21 cellular contexts compared by ENCODE assay signal in genomic region chr5:16547200-16547842, GRCh38.
DNase-seq lines count a peak whose midpoint lies in the region; ATAC-seq and TF ChIP-seq lines count a peak whose summit lies in the region.
"Had no signal": no experiment of that assay in that cellular context is flagged by ENCODE, and none has a peak within 500 bp of the region (broad histone marks: within the 10 kb centered on the region; RNA-seq: fewer than 3 reads in every experiment).

No MANE protein-coding gene starts in this region.

- peak overlapping the region; percentile 84 for H3K27ac Mint-ChIP-seq in Caco-2 (ENCODE audit: unreplicated experiment)
- H3K27ac Mint-ChIP-seq in activated T-helper 17 cell treated with anti-CD3 and anti-CD28 coated beads, Interleukin-2, amount 50 U/mL, for 72 hours, result no peak overlapping the region
- H3K27ac Mint-ChIP-seq: activated T-cell treated with anti-CD3 and anti-CD28 coated beads, Interleukin-2, amount 50 U/mL, for 24 hours; endodermal cell had no signal

- WGBS in right cardiac atrium, result 71% methylated on average over 8 of the region's 8 CpGs

- no peaks in the 10 kb centered on the region for H3K9me3 ChIP-seq in Caco-2
- H3K9me3 ChIP-seq in right cardiac atrium (ENCODE audit: control insufficient read depth, low read length), result peaks cover 6% of the 10 kb centered on the region
- H3K9me3 ChIP-seq in gastrocnemius medialis, result no peaks in the 10 kb centered on the region
- H3K9me3 ChIP-seq: colonic mucosa, mucosa of descending colon, upper lobe of right lung had no signal

- peaks cover 61% of the 10 kb centered on the region for H3K4me1 Mint-ChIP-seq in Caco-2 (ENCODE audit: low read depth, unreplicated experiment)
- peaks cover 21% of the 10 kb centered on the region for H3K4me1 Mint-ChIP-seq in activated T-helper 17 cell treated with anti-CD3 and anti-CD28 coated beads, Interleukin-2, amount 50 U/mL, for 72 hours
- H3K4me1 Mint-ChIP-seq: endodermal cell had no signal

- TF ChIP-seq CTCF in Caco-2 (IDR thresholded peaks at IDR 0.05; ENCODE audit: insufficient read depth in 1 of 2, low read depth in 1 of 2, low read length in 1 of 2, severe bottlenecking in 1 of 2, unreplicated experiment in 1 of 2) (no peak), astrocyte of the spinal cord (IDR thresholded peaks at IDR 0.05; ENCODE audit: low read depth, low read length) (no peak), gastrocnemius medialis (IDR thresholded peaks at IDR 0.05 in 4 of 5, conservative IDR thresholded peaks at IDR 0.05 in 1 of 5) (no peak)

- no peaks in the 10 kb centered on the region for H3K9me3 Mint-ChIP-seq in Caco-2 (ENCODE audit: unreplicated experiment)
- no peaks in the 10 kb centered on the region for H3K9me3 Mint-ChIP-seq in activated T-helper 17 cell treated with anti-CD3 and anti-CD28 coated beads, Interleukin-2, amount 50 U/mL, for 72 hours
- H3K9me3 Mint-ChIP-seq: activated T-cell treated with anti-CD3 and anti-CD28 coated beads, Interleukin-2, amount 50 U/mL, for 24 hours; endodermal cell had no signal

- no peaks in the 10 kb centered on the region for H3K27me3 ChIP-seq in Caco-2 (replicated peaks; ENCODE audit: control insufficient read depth, insufficient read depth, low read length)
- no peaks in the 10 kb centered on the region for H3K27me3 ChIP-seq in right cardiac atrium (ENCODE audit: control insufficient read depth, insufficient read depth)
- H3K27me3 ChIP-seq in gastrocnemius medialis, result no peaks in the 10 kb centered on the region
- H3K27me3 ChIP-seq: colonic mucosa, upper lobe of right lung had no signal

- no peak for ATAC-seq in right cardiac atrium
- peak in 1 of 2 donors; percentile 10 for ATAC-seq in gastrocnemius medialis
- ATAC-seq in HG03457 (IDR thresholded peaks at IDR 0.05; ENCODE audit: unreplicated experiment), result no peak
- ATAC-seq in activated T-helper 17 cell treated with anti-CD3 and anti-CD28 coated beads, Interleukin-2, amount 50 U/mL, for 72 hours (replicated peaks), result no peak
- no peak for ATAC-seq in GM21381 (IDR thresholded peaks at IDR 0.05; ENCODE audit: unreplicated experiment)
- ATAC-seq: mucosa of descending colon had no signal

- POLR2A ChIA-PET in Caco-2 (lab: Charles Lee), result interaction anchor here (0.6 kb wide), 1 partner anchor 25 kb away, joined by 3 read pairs; no protein-coding TSS in a partner anchor

- H3K36me3 ChIP-seq in Caco-2 (ENCODE audit: control insufficient read depth, insufficient read depth, low read length) (no peaks in the 10 kb centered on the region), gastrocnemius medialis (no peaks in the 10 kb centered on the region)
- H3K36me3 ChIP-seq: colonic mucosa, upper lobe of right lung had no signal

- H3K27me3 Mint-ChIP-seq in Caco-2 (ENCODE audit: insufficient read depth, unreplicated experiment), result no peaks in the 10 kb centered on the region
- no peaks in the 10 kb centered on the region for H3K27me3 Mint-ChIP-seq in activated T-helper 17 cell treated with anti-CD3 and anti-CD28 coated beads, Interleukin-2, amount 50 U/mL, for 72 hours
- H3K27me3 Mint-ChIP-seq: activated T-cell treated with anti-CD3 and anti-CD28 coated beads, Interleukin-2, amount 50 U/mL, for 24 hours had no signal

- H3K36me3 Mint-ChIP-seq in Caco-2 (ENCODE audit: insufficient read depth, unreplicated experiment), result peaks cover 6% of the 10 kb centered on the region
- no peaks in the 10 kb centered on the region for H3K36me3 Mint-ChIP-seq in activated T-helper 17 cell treated with anti-CD3 and anti-CD28 coated beads, Interleukin-2, amount 50 U/mL, for 72 hours (ENCODE audit: low read depth)

- peaks cover 59% of the 10 kb centered on the region for H3K4me1 ChIP-seq in Caco-2
- H3K4me1 ChIP-seq in right cardiac atrium (ENCODE audit: control insufficient read depth, insufficient read depth, low read length), result peaks cover 3% of the 10 kb centered on the region
- H3K4me1 ChIP-seq in gastrocnemius medialis, result peaks cover 60 to 66% of the 10 kb centered on the region in 2 donors
- H3K4me1 ChIP-seq: colonic mucosa, upper lobe of right lung had no signal

- intact Hi-C loops in Caco-2 (cut with micrococcal nuclease; ENCODE audit: unreplicated experiment), result loop anchor here (1.0 to 10.0 kb wide), 2 partner anchors 26 to 347 kb away; no protein-coding TSS in a partner anchor
- intact Hi-C loops in right cardiac atrium (cut with DNase I), result loop anchor here in 1 of 4 donors (10.0 kb wide), 1 partner anchor 53 kb away; no protein-coding TSS in a partner anchor
- intact Hi-C loops in gastrocnemius medialis (cut with DNase I; ENCODE audit: low total_unique reads), result no loop called here

- peak overlapping the region; percentile 95 for H3K27ac ChIP-seq in right cardiac atrium (ENCODE audit: low read length)
- H3K27ac ChIP-seq in gastrocnemius medialis, result peak overlapping the region; percentile 90 to 97 (median 94)
- H3K27ac ChIP-seq: colonic mucosa, upper lobe of right lung had no signal

- H3K4me3 Mint-ChIP-seq in Caco-2 (ENCODE audit: unreplicated experiment), result peak overlapping the region; percentile 10
- H3K4me3 Mint-ChIP-seq in activated T-helper 17 cell treated with anti-CD3 and anti-CD28 coated beads, Interleukin-2, amount 50 U/mL, for 72 hours, result no peak overlapping the region
- H3K4me3 Mint-ChIP-seq: activated T-cell treated with anti-CD3 and anti-CD28 coated beads, Interleukin-2, amount 50 U/mL, for 24 hours; endodermal cell had no signal

- H3K4me3 ChIP-seq in Caco-2 (ENCODE audit: low read depth, low read length) (no peak overlapping the region), astrocyte of the spinal cord (ENCODE audit: low read depth, low read length) (no peak overlapping the region), right cardiac atrium (ENCODE audit: low read length) (no peak overlapping the region), gastrocnemius medialis (no peak overlapping the region)
- H3K4me3 ChIP-seq: colonic mucosa, mucosa of descending colon, upper lobe of right lung had no signal

- CTCF ChIA-PET in Caco-2 (lab: Charles Lee), result interaction anchor here (1.0 to 1.2 kb wide), 2 partner anchors 26 to 387 kb away, joined by 3 to 5 read pairs; no protein-coding TSS in a partner anchor

- no peak for TF ChIP-seq POLR2A in gastrocnemius medialis (IDR thresholded peaks at IDR 0.05)

- DNase-seq in Caco-2, result no peak
- peak; percentile 18 for DNase-seq in astrocyte of the spinal cord (ENCODE audit: low read depth, low spot score)
- no peak for DNase-seq in right cardiac atrium
- no peak for DNase-seq in gastrocnemius medialis
- DNase-seq: activated CD4-positive, alpha-beta T cell treated with anti-CD3 and anti-CD28 coated beads for 1 hour; activated naive CD4-positive, alpha-beta T cell treated with Interleukin-2 at 50 U/mL for 16 hours; activated T-cell treated with anti-CD3 and anti-CD28 coated beads, Interleukin-2, amount 50 U/mL, for 24 hours; amniotic stem cell; C1 segment of cervical spinal cord; colonic mucosa; DMS153; endodermal cell; glutamatergic neuron; mucosa of descending colon; NCI-H1105; NCI-H446; OCI-M1; upper lobe of right lung had no signal

- BruUV-seq in Caco-2 (replicated peaks; lab: Mats Ljungman, UMichigan), result no TSS peak

- in situ Hi-C loops in astrocyte of the spinal cord (cut with HindIII; ENCODE audit: low sequenced_read_pairs), result no loop called here
- in situ Hi-C loops in gastrocnemius medialis (cut with MboI; ENCODE audit: low sequenced_read_pairs in 4 of 4), result no loop called here
